1 cellular context compared by ENCODE assay signal in genomic region chr14:59483819-59484610, GRCh38.
TF ChIP-seq lines count a peak whose summit lies in the region.

TSS of gene JKAMP (plus strand) at chr14:59484517. CDS start at chr14:59484590, 73 bp downstream.
TSS of gene L3HYPDH (minus strand) at chr14:59484408. CDS start at chr14:59484316, 92 bp downstream.

TF ChIP-seq in GM12878, 131 proteins besides CTCF, POLR2A, EP300 and RAD21 (continued from another document and continues in another):
- TF ChIP-seq BRCA1 (IDR thresholded peaks at IDR 0.05; ENCODE audit: low read depth, low read length), result no peak
- no peak for TF ChIP-seq KDM1A (IDR thresholded peaks at IDR 0.05; ENCODE audit: borderline replicate concordance)
- peak; percentile 47 for TF ChIP-seq MEF2B (IDR thresholded peaks at IDR 0.05; ENCODE audit: partially characterized antibody, poor library complexity, severe bottlenecking)
- TF ChIP-seq TAF1 (IDR thresholded peaks at IDR 0.05; ENCODE audit: borderline replicate concordance, low read depth, low read length), result peak; percentile 30; the same call in 1 of the 2 replicates
- TF ChIP-seq EGR1 (IDR thresholded peaks at IDR 0.05; ENCODE audit: borderline replicate concordance in 1 of 2, low read depth in 2 of 2, low read length in 2 of 2), result 0 out of 3 replicates have a peak, but pooled peaks of 1 of the 2 experiments have one; percentile 21
- TF ChIP-seq STAT1 (conservative IDR thresholded peaks at IDR 0.05), result 0 out of 2 replicates have a peak, but pooled peaks have one; percentile 39
- no peak for TF ChIP-seq NRF1 (conservative IDR thresholded peaks at IDR 0.05; ENCODE audit: low read depth, low read length)
- no peak for TF ChIP-seq CEBPB (IDR thresholded peaks at IDR 0.05; ENCODE audit: borderline replicate concordance in 1 of 2, low read depth in 2 of 2, low read length in 2 of 2)
- TF ChIP-seq, protein P1, sequence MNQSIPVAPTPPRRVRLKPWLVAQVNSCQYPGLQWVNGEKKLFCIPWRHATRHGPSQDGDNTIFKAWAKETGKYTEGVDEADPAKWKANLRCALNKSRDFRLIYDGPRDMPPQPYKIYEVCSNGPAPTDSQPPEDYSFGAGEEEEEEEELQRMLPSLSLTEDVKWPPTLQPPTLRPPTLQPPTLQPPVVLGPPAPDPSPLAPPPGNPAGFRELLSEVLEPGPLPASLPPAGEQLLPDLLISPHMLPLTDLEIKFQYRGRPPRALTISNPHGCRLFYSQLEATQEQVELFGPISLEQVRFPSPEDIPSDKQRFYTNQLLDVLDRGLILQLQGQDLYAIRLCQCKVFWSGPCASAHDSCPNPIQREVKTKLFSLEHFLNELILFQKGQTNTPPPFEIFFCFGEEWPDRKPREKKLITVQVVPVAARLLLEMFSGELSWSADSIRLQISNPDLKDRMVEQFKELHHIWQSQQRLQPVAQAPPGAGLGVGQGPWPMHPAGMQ (IDR thresholded peaks at IDR 0.05; ENCODE audit: borderline replicate concordance), result no peak
- TF ChIP-seq SMAD5 (IDR thresholded peaks at IDR 0.05; ENCODE audit: low read depth), result peak; percentile 48
- peak; percentile 23 for TF ChIP-seq MXI1 (IDR thresholded peaks at IDR 0.05; ENCODE audit: low read depth, low read length)
- no peak for TF ChIP-seq ELK1 (IDR thresholded peaks at IDR 0.05; ENCODE audit: low read depth, low read length)
- TF ChIP-seq RAD51 (IDR thresholded peaks at IDR 0.05), result no peak
- TF ChIP-seq E4F1 (IDR thresholded peaks at IDR 0.05; ENCODE audit: borderline replicate concordance, partially characterized antibody), result peak; percentile 85
- no peak for TF ChIP-seq YBX1 (IDR thresholded peaks at IDR 0.05)
- 0 out of 4 replicates have a peak, but pooled peaks of 1 of the 2 experiments have one; percentile 4 for TF ChIP-seq SRF (IDR thresholded peaks at IDR 0.05; ENCODE audit: low read depth in 2 of 2, low read length in 2 of 2)
- no peak for TF ChIP-seq TARDBP (IDR thresholded peaks at IDR 0.05; ENCODE audit: borderline replicate concordance)
- TF ChIP-seq PBX3 (IDR thresholded peaks at IDR 0.05; ENCODE audit: insufficient replicate concordance, low read depth, low read length), result no peak
- no peak for TF ChIP-seq ESRRA (IDR thresholded peaks at IDR 0.05; ENCODE audit: low read length)
- TF ChIP-seq NR2F1 (conservative IDR thresholded peaks at IDR 0.05), result peak; percentile 54; the same call in 1 of the 2 replicates
- TF ChIP-seq REST (IDR thresholded peaks at IDR 0.05; ENCODE audit: low read depth, low read length), result peak; percentile 65; the same call in 1 of the 2 replicates
- no peak for TF ChIP-seq MLLT1 (IDR thresholded peaks at IDR 0.05)
- peak; percentile 83 for TF ChIP-seq ZNF207 (IDR thresholded peaks at IDR 0.05; ENCODE audit: borderline replicate concordance)
- TF ChIP-seq SPI1 (IDR thresholded peaks at IDR 0.05; ENCODE audit: borderline replicate concordance, insufficient read depth, low read depth, low read length), result peak; percentile 63; the same call in 1 of the 2 replicates
- no peak for TF ChIP-seq ZSCAN29 (IDR thresholded peaks at IDR 0.05)
- 0 out of 2 replicates have a peak, but pooled peaks have one; percentile 4 for TF ChIP-seq TCF12 (IDR thresholded peaks at IDR 0.05; ENCODE audit: low read depth, low read length)
- TF ChIP-seq, protein P2, sequence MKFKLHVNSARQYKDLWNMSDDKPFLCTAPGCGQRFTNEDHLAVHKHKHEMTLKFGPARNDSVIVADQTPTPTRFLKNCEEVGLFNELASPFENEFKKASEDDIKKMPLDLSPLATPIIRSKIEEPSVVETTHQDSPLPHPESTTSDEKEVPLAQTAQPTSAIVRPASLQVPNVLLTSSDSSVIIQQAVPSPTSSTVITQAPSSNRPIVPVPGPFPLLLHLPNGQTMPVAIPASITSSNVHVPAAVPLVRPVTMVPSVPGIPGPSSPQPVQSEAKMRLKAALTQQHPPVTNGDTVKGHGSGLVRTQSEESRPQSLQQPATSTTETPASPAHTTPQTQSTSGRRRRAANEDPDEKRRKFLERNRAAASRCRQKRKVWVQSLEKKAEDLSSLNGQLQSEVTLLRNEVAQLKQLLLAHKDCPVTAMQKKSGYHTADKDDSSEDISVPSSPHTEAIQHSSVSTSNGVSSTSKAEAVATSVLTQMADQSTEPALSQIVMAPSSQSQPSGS (IDR thresholded peaks at IDR 0.05; ENCODE audit: low read length), result no peak
- no peak for TF ChIP-seq ZNF622 (IDR thresholded peaks at IDR 0.05)
- TF ChIP-seq SREBF2 (IDR thresholded peaks at IDR 0.05; ENCODE audit: low read length), result no peak
- TF ChIP-seq TBL1XR1 (IDR thresholded peaks at IDR 0.05; ENCODE audit: low read depth, low read length), result no peak
- TF ChIP-seq EED (IDR thresholded peaks at IDR 0.05; ENCODE audit: low read depth), result no peak; the same call in none of the 2 replicates
- peak; percentile 80; the same call in 1 of the 2 replicates for TF ChIP-seq NBN (IDR thresholded peaks at IDR 0.05)
- TF ChIP-seq SUZ12 (IDR thresholded peaks at IDR 0.05; ENCODE audit: unreplicated experiment), result no peak
- TF ChIP-seq PAX8 (IDR thresholded peaks at IDR 0.05), result no peak
- peak; percentile 88 for TF ChIP-seq IKZF1 (conservative IDR thresholded peaks at IDR 0.05)
- peak; percentile 87 for TF ChIP-seq BMI1 (IDR thresholded peaks at IDR 0.05; ENCODE audit: borderline replicate concordance)
- TF ChIP-seq ZNF217 (IDR thresholded peaks at IDR 0.05), result peak; percentile 93
- no peak for TF ChIP-seq SMC3 (IDR thresholded peaks at IDR 0.05; ENCODE audit: borderline replicate concordance, low read length)
- TF ChIP-seq GATAD2B (conservative IDR thresholded peaks at IDR 0.05; ENCODE audit: low read depth), result peak; percentile 97
- peak; percentile 36; the same call in 1 of the 2 replicates for TF ChIP-seq ZNF384 (IDR thresholded peaks at IDR 0.05; ENCODE audit: borderline replicate concordance, low read depth, low read length)
- TF ChIP-seq SIX5 (IDR thresholded peaks at IDR 0.05; ENCODE audit: low read depth, low read length, severe bottlenecking), result no peak
- peak; percentile 24 for TF ChIP-seq KLF5 (IDR thresholded peaks at IDR 0.05; ENCODE audit: partially characterized antibody)
- peak; percentile 21 for TF ChIP-seq RELA (IDR thresholded peaks at IDR 0.05; ENCODE audit: borderline replicate concordance, partially characterized antibody)
- no peak for TF ChIP-seq STAT3 (IDR thresholded peaks at IDR 0.05; ENCODE audit: low read depth, low read length)
- TF ChIP-seq HDAC6 (IDR thresholded peaks at IDR 0.05; ENCODE audit: unreplicated experiment), result no peak
- 0 out of 2 replicates have a peak, but pooled peaks have one; percentile 87 for TF ChIP-seq RB1 (IDR thresholded peaks at IDR 0.05; ENCODE audit: borderline replicate concordance)
- TF ChIP-seq ZBTB40 (IDR thresholded peaks at IDR 0.05; ENCODE audit: borderline replicate concordance), result peak; percentile 64; the same call in 1 of the 2 replicates
